ENCODE assay signal across 8 cellular contexts in the genomic region with DNA sequence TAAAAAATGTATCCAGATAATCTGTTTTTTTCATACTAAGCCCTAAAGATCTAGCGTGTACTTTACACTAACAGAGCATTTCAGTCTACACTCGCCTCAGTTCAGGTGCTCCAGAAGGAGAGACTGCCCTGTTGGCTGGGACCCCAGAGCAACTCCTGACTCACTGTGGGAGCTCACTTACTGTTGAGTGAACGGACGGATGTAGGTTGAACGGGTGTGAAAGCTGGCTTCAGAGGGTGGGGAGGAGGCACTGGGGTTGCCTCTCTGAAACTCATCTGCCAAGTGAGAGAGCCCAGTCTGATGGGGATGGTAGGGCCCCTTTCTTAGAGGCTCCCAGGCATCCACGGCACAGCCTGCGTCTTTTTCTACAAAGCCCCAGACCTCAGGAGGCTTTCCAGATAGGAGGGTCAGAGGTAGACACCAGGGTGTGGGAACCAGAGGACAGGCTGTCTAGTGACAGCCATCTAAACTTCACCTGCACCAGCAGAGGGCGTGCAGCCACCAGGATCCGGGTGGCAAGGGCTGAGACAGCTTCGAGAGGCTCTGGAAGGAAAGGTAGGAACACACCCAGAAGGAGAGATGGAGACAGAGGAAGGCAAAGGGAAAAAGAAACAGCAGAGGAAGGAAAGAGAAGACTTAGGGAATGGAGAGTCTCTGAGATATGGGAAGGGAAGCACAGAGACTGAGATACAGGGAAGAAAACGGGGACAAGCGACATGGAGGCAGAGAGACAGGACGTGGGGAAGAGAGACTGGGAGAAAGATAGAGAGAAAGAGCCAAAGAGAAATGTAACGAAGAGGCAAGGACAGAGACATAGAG. TPM values are rescaled to one million over a fixed set of nuclear protein-coding genes. Genes with fewer than 3 reads are reported as not detected.
DNase-seq lines count a peak whose midpoint lies in the region; ATAC-seq, FAIRE-seq and TF ChIP-seq lines count a peak whose summit lies in the region.

No MANE protein-coding gene starts in this region.

- no peaks in the 10 kb centered on the region for H3K27me3 ChIP-seq in small intestine (ENCODE audit: control insufficient read depth in 2 of 2, insufficient read depth in 2 of 2, low read length in 2 of 2)

- FAIRE-seq in small intestine (lab: Jason Lieb, UNC) = no peak

- H3K27ac ChIP-seq in small intestine (ENCODE audit: low read depth in 1 of 2, low read length in 1 of 2) = no peak overlapping the region

- peak; percentile 81 for TF ChIP-seq CTCF in AG04449 (IDR thresholded peaks at IDR 0.05; ENCODE audit: insufficient read depth, low read length, missing control alignments)

- H3K4me1 ChIP-seq in small intestine (ENCODE audit: control insufficient read depth in 2 of 2, insufficient read depth in 1 of 2, low read depth in 1 of 2, low read length in 1 of 2) = no peaks in the 10 kb centered on the region

- no peak overlapping the region for H3K4me3 ChIP-seq in AG04449 (ENCODE audit: low read depth, low read length)
- no peak overlapping the region for H3K4me3 ChIP-seq in small intestine (ENCODE audit: low read depth in 1 of 2, low read length in 2 of 2)

- H3K9me3 ChIP-seq in small intestine (ENCODE audit: control insufficient read depth, low read depth) = no peaks in the 10 kb centered on the region

- no peak for DNase-seq in AG04449 (ENCODE audit: low read depth, low spot score)
- peak; percentile 74 for DNase-seq in NCI-H187 treated with DMSO at 0.1 percent for 48 hours (lab: John Stamatoyannopoulos, UW)
- peak; percentile 55 for DNase-seq in T-helper 22 cell (ENCODE audit: low read depth)
- DNase-seq in anterior cingulate cortex (lab: John Stamatoyannopoulos, UW) = peak in 52 of 58 donors; percentile 3 to 81 (median 40)
- DNase-seq in hepatic stellate cell (ENCODE audit: low spot score) = peak; percentile 80
- DNase-seq in small intestine = peak; percentile 88

- H3K36me3 ChIP-seq in small intestine (ENCODE audit: control insufficient read depth in 2 of 2, insufficient read depth in 2 of 2, low read length in 2 of 2) = no peaks in the 10 kb centered on the region

- 14 to 25% (median 20%) methylated on average over 14 of the region's 14 CpGs for WGBS in small intestine, 3 donors

- ATAC-seq in GM18520 (IDR thresholded peaks at IDR 0.05; ENCODE audit: unreplicated experiment) (peak; percentile 70), GM18519 (IDR thresholded peaks at IDR 0.05; ENCODE audit: low FRiP score, unreplicated experiment) (no peak)

- CTCF ChIA-PET in AG04449 (lab: Yijun Ruan, JAX) = interaction anchor here (0.7 to 5.7 kb wide), 20 partner anchors 8 to 177 kb away, joined by 3 to 50 read pairs (median 5); partner anchors contain the start of genes GFY, PTH2 and SLC17A7

- POLR2A ChIA-PET in AG04449 (lab: Yijun Ruan, JAX) = no interaction called here

RNA-seq across cellular contexts. Expression of gene KASH5, which starts 3.7 kb away (rescaled TPM):
- polyA plus RNA-seq in small intestine = not detected

RNA-seq across cellular contexts. Expression of gene DKKL1, which starts 28.1 kb away (rescaled TPM):
- under 1 TPM in 1 of 3 donors, not detected in 2; 0.19 TPM for polyA plus RNA-seq in small intestine

RNA-seq across cellular contexts. Expression of gene TEAD2, which starts 29.6 kb away (rescaled TPM):
- 10 to 100 TPM in 1 of 3 donors, 1 to 10 TPM in 2; 1.8 to 17.2 (median 6.5) TPM for polyA plus RNA-seq in small intestine

RNA-seq across cellular contexts. Expression of gene PTH2, which starts 31.5 kb away (rescaled TPM):
- not detected for polyA plus RNA-seq in small intestine

RNA-seq across cellular contexts. Expression of gene GFY, which starts 33.4 kb away (rescaled TPM):
- polyA plus RNA-seq in small intestine = not detected
